ENCODE assay signal across 8 cellular contexts in genomic region chr19:50896591-50897190, GRCh38. TPM values are rescaled to one million over a fixed set of nuclear protein-coding genes. Genes with fewer than 3 reads are reported as not detected.
DNase-seq lines count a peak whose midpoint lies in the region; ATAC-seq and TF ChIP-seq lines count a peak whose summit lies in the region.

No MANE protein-coding gene starts in this region.

- peak; percentile 81 for DNase-seq in A172 (ENCODE audit: low spot score)
- DNase-seq in MV-4-11 (lab: John Stamatoyannopoulos, UW) = peak; percentile 69
- DNase-seq in choroid plexus epithelial cell (ENCODE audit: low read depth) = peak; percentile 43
- DNase-seq in HuH-7.5 (ENCODE audit: low spot score) = no peak
- no peak for DNase-seq in midbrain (lab: John Stamatoyannopoulos, UW)
- DNase-seq in cerebellar nuclear complex (lab: John Stamatoyannopoulos, UW) = no peak

- ATAC-seq in GM18499 (IDR thresholded peaks at IDR 0.05; ENCODE audit: insufficient read depth, unreplicated experiment) (peak; percentile 77), HG02623 (IDR thresholded peaks at IDR 0.05; ENCODE audit: unreplicated experiment) (peak; percentile 71)

- no peak overlapping the region for H3K4me3 ChIP-seq in choroid plexus epithelial cell (ENCODE audit: low read depth, low read length)

- no peak for TF ChIP-seq CTCF in choroid plexus epithelial cell (conservative IDR thresholded peaks at IDR 0.05; ENCODE audit: low read depth, low read length)

RNA-seq across cellular contexts. Expression of gene KLK4, which starts 14.5 kb away (rescaled TPM):
- not detected in 2 replicates for total RNA-seq in A172 (2014; rRNA removed; shearing (Covaris generic))

RNA-seq across cellular contexts. Expression of gene KLK2, which starts 23.5 kb away (rescaled TPM):
- not detected in 2 replicates for total RNA-seq in A172 (2014; rRNA removed; shearing (Covaris generic))

RNA-seq across cellular contexts. Expression of gene KLK3, which starts 42.0 kb away (rescaled TPM):
- total RNA-seq in A172 (2014; rRNA removed; shearing (Covaris generic)) = not detected in 2 replicates

RNA-seq across cellular contexts. Expression of gene KLK5, which starts 56.1 kb away (rescaled TPM):
- total RNA-seq in A172 (2014; rRNA removed; shearing (Covaris generic)) = not detected in 2 replicates

Comparison
In these comparisons a context has a peak if more than half of its experiments do, and no peak if none do; other contexts are left out.
1. DNase-seq: peak in A172 (single experiment), MV-4-11 (single experiment) and choroid plexus epithelial cell (single experiment); none in HuH-7.5 (single experiment), midbrain (single experiment) and cerebellar nuclear complex (0 of 2).